Comparison of ENCODE assay signal across 8 cellular contexts in genomic region chr4:15001248-15001824, GRCh38. TPM values are rescaled to one million over a fixed set of nuclear protein-coding genes. Genes with fewer than 3 reads are reported as not detected.
A peak's percentile ranks its signal among the peaks of the same experiment; 100 is the strongest.
DNase-seq lines count a peak whose midpoint lies in the region; ATAC-seq, FAIRE-seq and TF ChIP-seq lines count a peak whose summit lies in the region.

No MANE protein-coding gene starts in this region.

- DNase-seq in DND-41 (peak; percentile 42), HUDEP-2 (lab: John Stamatoyannopoulos, UW; ENCODE audit: unreplicated experiment in 76 of 76) (peak in 42 of 76 experiments; percentile 1 to 62 (median 34)), right atrium auricular region (ENCODE audit: low spot score) (peak; percentile 91), posterior vena cava (ENCODE audit: low spot score) (peak; percentile 95), urothelium cell line (ENCODE audit: low spot score) (peak; percentile 36)

- no peak for TF ChIP-seq CTCF in DND-41 (IDR thresholded peaks at IDR 0.05; ENCODE audit: borderline replicate concordance, extremely low read depth, low read length, poor library complexity, severe bottlenecking)
- TF ChIP-seq CTCF in right atrium auricular region (IDR thresholded peaks at IDR 0.05), result no peak

- H3K27me3 ChIP-seq in DND-41 (ENCODE audit: insufficient read depth, low read length, poor library complexity), result peaks cover 52% of the 10 kb centered on the region
- H3K27me3 ChIP-seq in right atrium auricular region, result no peaks in the 10 kb centered on the region

- H3K9ac ChIP-seq in DND-41 (ENCODE audit: low read depth, low read length), result peak overlapping the region; percentile 82

- peak; percentile 32 for ATAC-seq in DND-41 (ENCODE audit: insufficient read depth, low read depth)
- peak; percentile 24 for ATAC-seq in GM21515 (IDR thresholded peaks at IDR 0.05; ENCODE audit: unreplicated experiment)
- ATAC-seq in SK-N-SH treated with all-trans-retinoic acid at 6 μM for 48 hours, result peak; percentile 58

- H3K4me1 ChIP-seq in DND-41 (ENCODE audit: insufficient read depth, low read length) (peaks cover 25% of the 10 kb centered on the region), right atrium auricular region (peaks cover 0 to 9% of the 10 kb centered on the region in 2 donors)

- peaks cover 4% of the 10 kb centered on the region; the same call in 1 of the 2 replicates for H4K20me1 ChIP-seq in DND-41 (ENCODE audit: insufficient read depth, low read length)

- H3K79me2 ChIP-seq in DND-41 (ENCODE audit: insufficient read depth, low read length), result no peaks in the 10 kb centered on the region

- intact Hi-C loops in posterior vena cava (cut with DNase I), result loop anchor here (5.0 to 10.0 kb wide), 2 partner anchors 144 to 167 kb away; no protein-coding TSS in a partner anchor

- H3K36me3 ChIP-seq in DND-41 (ENCODE audit: insufficient read depth, low read length) (no peaks in the 10 kb centered on the region), right atrium auricular region (no peaks in the 10 kb centered on the region)

- H3K9me3 ChIP-seq in DND-41 (ENCODE audit: insufficient read depth, low read length, severe bottlenecking) (no peaks in the 10 kb centered on the region), right atrium auricular region (no peaks in the 10 kb centered on the region)

- H3K4me2 ChIP-seq in DND-41 (ENCODE audit: insufficient read depth, low read length), result peak overlapping the region; percentile 94

- FAIRE-seq in urothelium cell line (lab: Jason Lieb, UNC), result no peak

- H3K27ac ChIP-seq in DND-41 (ENCODE audit: low read length), result peak overlapping the region; percentile 86; the same call in 1 of the 2 replicates
- H3K27ac ChIP-seq in angular gyrus (ENCODE audit: low read depth, low read length), result peak overlapping the region; percentile 99
- H3K27ac ChIP-seq in right atrium auricular region, result peak overlapping the region; percentile 100

- H2AFZ ChIP-seq in DND-41 (ENCODE audit: low read depth, low read length), result peak overlapping the region; percentile 83

- peak overlapping the region; percentile 57 to 95 for H3K4me3 ChIP-seq in DND-41 (ENCODE audit: low read depth in 1 of 2, low read length in 2 of 2)
- H3K4me3 ChIP-seq in right atrium auricular region, result peak overlapping the region; percentile 93 to 97

TF ChIP-seq in SK-N-SH treated with all-trans-retinoic acid at 6 μM for 48 hours, 23 proteins besides CTCF, POLR2A, EP300 and RAD21:
- TF ChIP-seq ZFP3 (CRISPR knock-in tag; IDR thresholded peaks at IDR 0.05) (peak; percentile 52; the same call in 1 of the 2 replicates), CSRNP3 (CRISPR knock-in tag; IDR thresholded peaks at IDR 0.05) (no peak)
TF ChIP-seq in SK-N-SH treated with all-trans-retinoic acid at 6 μM for 48 hours: peak in this region for 1.

RNA-seq across cellular contexts. Expression of gene CPEB2, which starts 0.9 kb away (rescaled TPM):
- total RNA-seq in right atrium auricular region (10 to 100 TPM in 1 of 2 donors, 1 to 10 TPM in 1; 8.6 to 11.6 TPM), posterior vena cava (10 to 100 TPM; 31.6 to 45.8 TPM)

Comparison
In these comparisons a context has a peak if more than half of its experiments do, and no peak if none do; other contexts are left out.
1. Peak in every context shown above with its lines: DNase-seq, ATAC-seq, H3K4me3 ChIP-seq and H3K27ac ChIP-seq.
2. DNase-seq: peak in every context shown above with its lines; median percentile 95 in posterior vena cava; 91 in right atrium auricular region; 42 in DND-41; 36 in urothelium cell line; 34 in HUDEP-2.